17 cellular contexts compared by ENCODE assay signal in genomic region chr9:7171461-7171860, GRCh38.
DNase-seq lines count a peak whose midpoint lies in the region; ATAC-seq and TF ChIP-seq lines count a peak whose summit lies in the region.
"Had no signal": no experiment of that assay in that cellular context is flagged by ENCODE, and none has a peak within 500 bp of the region (broad histone marks: within the 10 kb centered on the region; RNA-seq: fewer than 3 reads in every experiment).

No MANE protein-coding gene starts in this region.

- H3K9me3 ChIP-seq in heart right ventricle: no peaks in the 10 kb centered on the region

- peaks cover 7% of the 10 kb centered on the region for H3K4me1 Mint-ChIP-seq in activated T-cell treated with anti-CD3 and anti-CD28 coated beads, Interleukin-2, amount 50 U/mL, for 24 hours (ENCODE audit: low read depth)
- H3K4me1 Mint-ChIP-seq in activated T-cell treated with anti-CD3 and anti-CD28 coated beads, Interleukin-2, amount 50 U/mL, for 72 hours (ENCODE audit: low read depth): peaks cover 13% of the 10 kb centered on the region
- H3K4me1 Mint-ChIP-seq in activated naive CD8-positive, alpha-beta T cell treated with anti-CD3 and anti-CD28 coated beads, Interleukin-2, amount 50 U/mL, for 24 hours: peaks cover 2% of the 10 kb centered on the region
- H3K4me1 Mint-ChIP-seq in neural crest cell: peaks cover 52% of the 10 kb centered on the region

- peaks cover 0 to 25% (median 0%) of the 10 kb centered on the region in 9 donors for H3K4me1 ChIP-seq in heart right ventricle

- no peaks in the 10 kb centered on the region for H3K27me3 ChIP-seq in heart right ventricle

- no peak overlapping the region for H3K4me3 ChIP-seq in heart right ventricle

- intact Hi-C loops in heart right ventricle (cut with DNase I): loop anchor here in 1 of 10 donors (10.0 kb wide), 1 partner anchor 87 kb away; no protein-coding TSS in a partner anchor

- no peaks in the 10 kb centered on the region for H3K9me3 Mint-ChIP-seq in activated T-cell treated with anti-CD3 and anti-CD28 coated beads, Interleukin-2, amount 50 U/mL, for 24 hours
- H3K9me3 Mint-ChIP-seq in activated T-cell treated with anti-CD3 and anti-CD28 coated beads, Interleukin-2, amount 50 U/mL, for 72 hours: no peaks in the 10 kb centered on the region
- H3K9me3 Mint-ChIP-seq in activated naive CD8-positive, alpha-beta T cell treated with anti-CD3 and anti-CD28 coated beads, Interleukin-2, amount 50 U/mL, for 24 hours: no peaks in the 10 kb centered on the region
- H3K9me3 Mint-ChIP-seq in neural crest cell: peaks cover 2% of the 10 kb centered on the region
- H3K9me3 Mint-ChIP-seq: CD4-positive, alpha-beta T cell had no signal

- WGBS in heart right ventricle, 2 donors: 95% methylated on average over 4 of the region's 4 CpGs

- H3K4me3 Mint-ChIP-seq in activated T-cell treated with anti-CD3 and anti-CD28 coated beads, Interleukin-2, amount 50 U/mL, for 24 hours: no peak overlapping the region
- peak overlapping the region in 1 of 2 donors; percentile 38 for H3K4me3 Mint-ChIP-seq in activated T-cell treated with anti-CD3 and anti-CD28 coated beads, Interleukin-2, amount 50 U/mL, for 72 hours
- H3K4me3 Mint-ChIP-seq in activated naive CD8-positive, alpha-beta T cell treated with anti-CD3 and anti-CD28 coated beads, Interleukin-2, amount 50 U/mL, for 24 hours: no peak overlapping the region
- peak overlapping the region; percentile 21 for H3K4me3 Mint-ChIP-seq in neural crest cell
- H3K4me3 Mint-ChIP-seq: CD4-positive, alpha-beta T cell had no signal

- no peak for ATAC-seq in activated T-cell treated with anti-CD3 and anti-CD28 coated beads, Interleukin-2, amount 50 U/mL, for 72 hours (replicated peaks in 1 of 2)
- ATAC-seq in activated naive CD8-positive, alpha-beta T cell treated with anti-CD3 and anti-CD28 coated beads, Interleukin-2, amount 50 U/mL, for 24 hours: no peak
- no peak for ATAC-seq in heart right ventricle

- H3K27me3 Mint-ChIP-seq in activated T-cell treated with anti-CD3 and anti-CD28 coated beads, Interleukin-2, amount 50 U/mL, for 24 hours: no peaks in the 10 kb centered on the region
- H3K27me3 Mint-ChIP-seq in activated T-cell treated with anti-CD3 and anti-CD28 coated beads, Interleukin-2, amount 50 U/mL, for 72 hours (ENCODE audit: low read depth): no peaks in the 10 kb centered on the region
- H3K27me3 Mint-ChIP-seq in activated naive CD8-positive, alpha-beta T cell treated with anti-CD3 and anti-CD28 coated beads, Interleukin-2, amount 50 U/mL, for 24 hours: no peaks in the 10 kb centered on the region
- no peaks in the 10 kb centered on the region for H3K27me3 Mint-ChIP-seq in neural crest cell (ENCODE audit: low read depth)
- H3K27me3 Mint-ChIP-seq: CD4-positive, alpha-beta T cell had no signal

- peak overlapping the region; percentile 42 for H3K27ac Mint-ChIP-seq in activated T-cell treated with anti-CD3 and anti-CD28 coated beads, Interleukin-2, amount 50 U/mL, for 24 hours
- no peak overlapping the region for H3K27ac Mint-ChIP-seq in activated T-cell treated with anti-CD3 and anti-CD28 coated beads, Interleukin-2, amount 50 U/mL, for 72 hours
- peak overlapping the region; percentile 66 for H3K27ac Mint-ChIP-seq in activated naive CD8-positive, alpha-beta T cell treated with anti-CD3 and anti-CD28 coated beads, Interleukin-2, amount 50 U/mL, for 24 hours
- peak overlapping the region; percentile 88 for H3K27ac Mint-ChIP-seq in neural crest cell (ENCODE audit: unreplicated experiment)
- H3K27ac Mint-ChIP-seq: CD4-positive, alpha-beta T cell had no signal

- peaks cover 0 to 51% (median 3%) of the 10 kb centered on the region in 9 donors for H3K36me3 ChIP-seq in heart right ventricle

- peaks cover 86% of the 10 kb centered on the region for H3K36me3 Mint-ChIP-seq in activated T-cell treated with anti-CD3 and anti-CD28 coated beads, Interleukin-2, amount 50 U/mL, for 24 hours (ENCODE audit: low read depth)
- H3K36me3 Mint-ChIP-seq in activated T-cell treated with anti-CD3 and anti-CD28 coated beads, Interleukin-2, amount 50 U/mL, for 72 hours (ENCODE audit: insufficient read depth in 2 of 2): peaks cover 6 to 10% of the 10 kb centered on the region in 2 donors
- H3K36me3 Mint-ChIP-seq in activated naive CD8-positive, alpha-beta T cell treated with anti-CD3 and anti-CD28 coated beads, Interleukin-2, amount 50 U/mL, for 24 hours (ENCODE audit: low read depth): peaks cover 35% of the 10 kb centered on the region
- H3K36me3 Mint-ChIP-seq in neural crest cell (ENCODE audit: low read depth): peaks cover 9% of the 10 kb centered on the region

- TF ChIP-seq CTCF in neural crest cell (conservative IDR thresholded peaks at IDR 0.05): no peak
- no peak for TF ChIP-seq CTCF in heart right ventricle (IDR thresholded peaks at IDR 0.05)

- H3K27ac ChIP-seq in heart right ventricle: no peak overlapping the region

- no peak for DNase-seq in activated T-cell treated with anti-CD3 and anti-CD28 coated beads, Interleukin-2, amount 50 U/mL, for 24 hours
- DNase-seq in activated T-cell treated with anti-CD3 and anti-CD28 coated beads, Interleukin-2, amount 50 U/mL, for 72 hours: no peak
- DNase-seq in activated naive CD8-positive, alpha-beta T cell treated with anti-CD3 and anti-CD28 coated beads, Interleukin-2, amount 50 U/mL, for 24 hours: no peak
- DNase-seq in neural crest cell (ENCODE audit: low read depth, low spot score) (no peak), AG08396 (ENCODE audit: low spot score) (no peak), activated gamma-delta T cell treated with Interleukin-2 at 50 U/mL for 16 hours (no peak), heart right ventricle (no peak)
- DNase-seq: CD4-positive, alpha-beta T cell; DMS153; GDM1; KG1; NCI-H187; NCI-H2107; NCI-H510A treated with DMSO at 0.1 percent for 48 hours; NCI-H774; OCI-M1; SHP77 had no signal
